In genomic region chr11:65719887-65720236, GRCh38 we compare ENCODE assay signal across 8 cellular contexts. TPM values are rescaled to one million over a fixed set of nuclear protein-coding genes. Genes with fewer than 3 reads are reported as not detected.
DNase-seq lines count a peak whose midpoint lies in the region; ATAC-seq and TF ChIP-seq lines count a peak whose summit lies in the region.

No MANE protein-coding gene starts in this region.

- peaks cover 9% of the 10 kb centered on the region for H3K4me1 ChIP-seq in MM.1S (ENCODE audit: low read length)
- peaks cover 0 to 28% of the 10 kb centered on the region in 2 donors for H3K4me1 ChIP-seq in right atrium auricular region
- H3K4me1 ChIP-seq in skeletal muscle satellite cell (ENCODE audit: control insufficient read depth, insufficient read depth, low read length) = peaks cover 19% of the 10 kb centered on the region

- H3K4me2 ChIP-seq in MM.1S (ENCODE audit: low read depth, low read length) (peak overlapping the region; percentile 72), skeletal muscle satellite cell (ENCODE audit: low read length) (peak overlapping the region; percentile 91)

- peaks cover 30% of the 10 kb centered on the region for H3K4me1 Mint-ChIP-seq in CD14-positive monocyte
- peaks cover 25% of the 10 kb centered on the region for H3K4me1 Mint-ChIP-seq in activated naive CD8-positive, alpha-beta T cell (ENCODE audit: low read depth)

- H3K9me3 ChIP-seq in MM.1S (replicated peaks; ENCODE audit: insufficient read depth, low read length) = no peaks in the 10 kb centered on the region
- H3K9me3 ChIP-seq in right atrium auricular region = no peaks in the 10 kb centered on the region
- H3K9me3 ChIP-seq in skeletal muscle satellite cell (replicated peaks; ENCODE audit: low read length) = no peaks in the 10 kb centered on the region

- peaks cover 47% of the 10 kb centered on the region for H3K79me2 ChIP-seq in MM.1S (ENCODE audit: low read length)

- no peaks in the 10 kb centered on the region for H3K9me2 ChIP-seq in MM.1S (replicated peaks; ENCODE audit: insufficient read depth, low read length)

- H3K9me3 Mint-ChIP-seq in CD14-positive monocyte = no peaks in the 10 kb centered on the region
- H3K9me3 Mint-ChIP-seq in activated naive CD8-positive, alpha-beta T cell (ENCODE audit: low read depth) = no peaks in the 10 kb centered on the region

- peak overlapping the region; percentile 98 for H3K4me3 ChIP-seq in MM.1S (ENCODE audit: low read length)
- peak overlapping the region; percentile 63 for H3K4me3 ChIP-seq in right atrium auricular region
- peak overlapping the region; percentile 78 for H3K4me3 ChIP-seq in skeletal muscle satellite cell (ENCODE audit: low read length)

- H3K4me3 Mint-ChIP-seq in CD14-positive monocyte = peak overlapping the region; percentile 92 to 96
- H3K4me3 Mint-ChIP-seq in activated naive CD8-positive, alpha-beta T cell = peak overlapping the region; percentile 95

- intact Hi-C loops in CD14-positive monocyte (cut with micrococcal nuclease) = loop anchor here in 1 of 2 donors (5.0 kb wide), 1 partner anchor 62 kb away; the partner anchor contains the start of gene AP5B1

- TF ChIP-seq CTCF in CD14-positive monocyte (IDR thresholded peaks at IDR 0.05) (no peak), MM.1S (IDR thresholded peaks at IDR 0.05; ENCODE audit: low read length) (no peak), right atrium auricular region (IDR thresholded peaks at IDR 0.05) (no peak)

- no peak for DNase-seq in CD14-positive monocyte (ENCODE audit: low spot score)
- DNase-seq in MM.1S = peak; percentile 42
- DNase-seq in right atrium auricular region (ENCODE audit: low spot score) = no peak
- DNase-seq in ecto neural progenitor cell (ENCODE audit: low spot score) = no peak
- DNase-seq in NCI-H1694 treated with DMSO at 0.1 percent for 48 hours (lab: John Stamatoyannopoulos, UW) = no peak

- H4K20me1 ChIP-seq in MM.1S (ENCODE audit: insufficient read depth, low read length) = 0 out of 2 replicates have a peak, but pooled peaks cover 8% of the 10 kb centered on the region

- H3K27ac Mint-ChIP-seq in CD14-positive monocyte = peak overlapping the region; percentile 81 to 91 (median 85)
- H3K27ac Mint-ChIP-seq in activated naive CD8-positive, alpha-beta T cell = peak overlapping the region; percentile 93

- H3K27ac ChIP-seq in MM.1S (ENCODE audit: low read length) = peak overlapping the region; percentile 70; the same call in 1 of the 2 replicates
- peak overlapping the region; percentile 87 to 89 for H3K27ac ChIP-seq in right atrium auricular region

- peak overlapping the region; percentile 81 for H3K9ac ChIP-seq in MM.1S (ENCODE audit: low read length)
- H3K9ac ChIP-seq in skeletal muscle satellite cell (ENCODE audit: low read depth, low read length) = peak overlapping the region; percentile 84

- peaks cover 0 to 4% (median 2%) of the 10 kb centered on the region in 3 donors for H3K27me3 Mint-ChIP-seq in CD14-positive monocyte (ENCODE audit: low read depth in 3 of 3)
- H3K27me3 Mint-ChIP-seq in activated naive CD8-positive, alpha-beta T cell = no peaks in the 10 kb centered on the region

- ATAC-seq in GM21737 (IDR thresholded peaks at IDR 0.05; ENCODE audit: unreplicated experiment) = peak; percentile 11

- H3K36me3 ChIP-seq in MM.1S (replicated peaks; ENCODE audit: insufficient read depth, low read length) = peaks cover 12% of the 10 kb centered on the region; the same call in 1 of the 2 replicates
- peaks cover 47% of the 10 kb centered on the region for H3K36me3 ChIP-seq in right atrium auricular region
- peaks cover 37% of the 10 kb centered on the region for H3K36me3 ChIP-seq in skeletal muscle satellite cell (ENCODE audit: insufficient read depth, low read length)

- H2AFZ ChIP-seq in MM.1S (ENCODE audit: low read length) = peak overlapping the region; percentile 72

- H3K27me3 ChIP-seq in MM.1S (replicated peaks; ENCODE audit: insufficient read depth, low read length) = no peaks in the 10 kb centered on the region
- H3K27me3 ChIP-seq in right atrium auricular region = no peaks in the 10 kb centered on the region
- H3K27me3 ChIP-seq in skeletal muscle satellite cell (ENCODE audit: control insufficient read depth, insufficient read depth, low read length) = no peaks in the 10 kb centered on the region

- peaks cover 42 to 48% of the 10 kb centered on the region in 2 donors for H3K36me3 Mint-ChIP-seq in CD14-positive monocyte
- peaks cover 5% of the 10 kb centered on the region for H3K36me3 Mint-ChIP-seq in activated naive CD8-positive, alpha-beta T cell

- H3F3A ChIP-seq in MM.1S (ENCODE audit: insufficient read depth, low read length) = peaks cover 9% of the 10 kb centered on the region

RNA-seq across cellular contexts. Expression of gene RNASEH2C, which starts 0.7 kb away (rescaled TPM):
- 100 to 1,000 TPM in 1 of 2 donors, 10 to 100 TPM in 1; 95.2 to 131 TPM for polyA plus RNA-seq in CD14-positive monocyte
- 100 to 1,000 TPM; 105 to 194 TPM for total RNA-seq in right atrium auricular region
- 53.7 and 64.7 TPM in 2 replicates for total RNA-seq in skeletal muscle satellite cell (2012; rRNA removed)

RNA-seq across cellular contexts. Expression of gene KAT5, which starts 7.8 kb away (rescaled TPM):
- polyA plus RNA-seq in CD14-positive monocyte = 10 to 100 TPM; 32.5 to 33.1 TPM
- 10 to 100 TPM; 29.7 to 50.1 TPM for total RNA-seq in right atrium auricular region
- 23.8 and 27.1 TPM in 2 replicates for total RNA-seq in skeletal muscle satellite cell (2012; rRNA removed)

RNA-seq across cellular contexts. Expression of gene RELA, which starts 57.1 kb away (rescaled TPM):
- 10 to 100 TPM; 21.3 to 30.9 TPM for polyA plus RNA-seq in CD14-positive monocyte
- 10 to 100 TPM; 30.7 to 54.9 TPM for total RNA-seq in right atrium auricular region
- 18.0 and 25.6 TPM in 2 replicates for total RNA-seq in skeletal muscle satellite cell (2012; rRNA removed)
